ENCODE assay signal across 2 cellular contexts in genomic region chr4:148173397-148174017, GRCh38.
TF ChIP-seq lines count a peak whose summit lies in the region.

No MANE protein-coding gene starts in this region.

TF ChIP-seq in GM23338, 12 proteins besides CTCF, POLR2A, EP300 and RAD21 (continued from another document):
- TF ChIP-seq REST (IDR thresholded peaks at IDR 0.05; ENCODE audit: unreplicated experiment) (no peak), EZH2phosphoT487 (IDR thresholded peaks at IDR 0.05; ENCODE audit: unreplicated experiment) (no peak), ZNF331 (CRISPR knock-in tag; IDR thresholded peaks at IDR 0.05; ENCODE audit: low read depth) (no peak), EZH2 (IDR thresholded peaks at IDR 0.05; ENCODE audit: low read depth, unreplicated experiment) (no peak)

TF ChIP-seq in K562, 482 proteins besides CTCF, POLR2A, EP300 and RAD21 (continued from another document):
- TF ChIP-seq ZNF318 (IDR thresholded peaks at IDR 0.05; ENCODE audit: borderline replicate concordance in 1 of 2, low read depth in 1 of 2) (no peak), CREB5 (CRISPR knock-in tag; IDR thresholded peaks at IDR 0.05) (no peak), BCLAF1 (IDR thresholded peaks at IDR 0.05; ENCODE audit: borderline replicate concordance in 1 of 2, control insufficient read depth in 1 of 2, low read depth in 2 of 2, low read length in 1 of 2) (no peak), SETDB1 (IDR thresholded peaks at IDR 0.05; ENCODE audit: low read length) (no peak), ZNF316 (IDR thresholded peaks at IDR 0.05) (peak; percentile 84), RFX1 (IDR thresholded peaks at IDR 0.05) (no peak), C11orf30 (IDR thresholded peaks at IDR 0.05; ENCODE audit: low read depth) (peak; percentile 76), THRB (CRISPR knock-in tag; conservative IDR thresholded peaks at IDR 0.05) (no peak), EGR1 (conservative IDR thresholded peaks at IDR 0.05) (peak; percentile 26; the same call in 1 of the 2 replicates), MAFK (IDR thresholded peaks at IDR 0.05; ENCODE audit: low read length) (peak; percentile 69), MAFF (IDR thresholded peaks at IDR 0.05; ENCODE audit: low read length) (peak; percentile 67), STAG1 (CRISPR knock-in tag; IDR thresholded peaks at IDR 0.05; ENCODE audit: borderline replicate concordance) (no peak), TFAM (CRISPR knock-in tag; conservative IDR thresholded peaks at IDR 0.05) (no peak), ZNF696 (CRISPR knock-in tag; conservative IDR thresholded peaks at IDR 0.05) (no peak)
TF ChIP-seq in K562: peak in this region for 6.
